ENCODE assay signal across 18 cellular contexts in genomic region chr4:122692641-122693520, GRCh38. TPM values are rescaled to one million over a fixed set of nuclear protein-coding genes. Genes with fewer than 3 reads are reported as not detected.
A peak's percentile ranks its signal among the peaks of the same experiment; 100 is the strongest.
DNase-seq lines count a peak whose midpoint lies in the region; FAIRE-seq and TF ChIP-seq lines count a peak whose summit lies in the region.
"Had no signal": no experiment of that assay in that cellular context is flagged by ENCODE, and none has a peak within 500 bp of the region (broad histone marks: within the 10 kb centered on the region; RNA-seq: fewer than 3 reads in every experiment).

No MANE protein-coding gene starts in this region.

- no peak overlapping the region for H3K56ac ChIP-seq in mesendoderm (ENCODE audit: low read length)

- no peak for TF ChIP-seq EP300 in SK-N-SH (IDR thresholded peaks at IDR 0.05; ENCODE audit: borderline replicate concordance in 1 of 2, low read depth in 1 of 2, low read length in 1 of 2)

- no peak overlapping the region for H3K23ac ChIP-seq in mesendoderm (ENCODE audit: low read length)

- H3K27ac Mint-ChIP-seq in activated CD4-positive, alpha-beta T cell treated with anti-CD3 and anti-CD28 coated beads, Interleukin-2, amount 10 ng/mL, durations not matched to agents 24 days and 14 days: peak overlapping the region; percentile 6
- H3K27ac Mint-ChIP-seq: CD14-positive monocyte had no signal

- TF ChIP-seq CTCF in SK-N-SH (IDR thresholded peaks at IDR 0.05): no peak
- no peak for TF ChIP-seq CTCF in bronchial epithelial cell (IDR thresholded peaks at IDR 0.05; ENCODE audit: insufficient read depth, low read length, severe bottlenecking)
- TF ChIP-seq CTCF in smooth muscle cell (IDR thresholded peaks at IDR 0.05; ENCODE audit: borderline replicate concordance, insufficient read depth, poor library complexity, severe bottlenecking): no peak

- H3K79me1 ChIP-seq in mesendoderm (ENCODE audit: low read length): no peaks in the 10 kb centered on the region

- no peak overlapping the region for H3K4ac ChIP-seq in mesendoderm (ENCODE audit: low read depth, low read length)

- H3K18ac ChIP-seq in mesendoderm (ENCODE audit: low read length): no peak overlapping the region

- H3K4me1 ChIP-seq in SK-N-SH (ENCODE audit: control insufficient read depth in 1 of 2, insufficient read depth in 2 of 2, low read depth in 1 of 2, low read length in 1 of 2) (peaks cover 0 to 16% of the 10 kb centered on the region in 2 experiments; a peak in 1 of 4 replicates), smooth muscle cell (ENCODE audit: low read depth) (peaks cover 8% of the 10 kb centered on the region), mesendoderm (ENCODE audit: control insufficient read depth, low read depth, low read length) (no peaks in the 10 kb centered on the region)
- H3K4me1 ChIP-seq: A549 had no signal

- H3K4me2 ChIP-seq in SK-N-SH (no peak overlapping the region), smooth muscle cell (no peak overlapping the region), mesendoderm (ENCODE audit: low read length) (no peak overlapping the region)
- H3K4me2 ChIP-seq: A549 had no signal

- peak overlapping the region in 1 of 2 experiments; percentile 41; a peak in 2 of 4 replicates for H3K27ac ChIP-seq in SK-N-SH (ENCODE audit: low read depth in 2 of 2, low read length in 1 of 2)
- peak overlapping the region; percentile 0 for H3K27ac ChIP-seq in smooth muscle cell (ENCODE audit: low read depth)
- H3K27ac ChIP-seq in mesendoderm (ENCODE audit: low read depth, low read length): no peak overlapping the region
- H3K27ac ChIP-seq: A549 had no signal

- H3K36me3 Mint-ChIP-seq in activated CD4-positive, alpha-beta T cell treated with anti-CD3 and anti-CD28 coated beads, Interleukin-2, amount 10 ng/mL, durations not matched to agents 24 days and 14 days (ENCODE audit: low read depth): peaks cover 5% of the 10 kb centered on the region
- H3K36me3 Mint-ChIP-seq: CD14-positive monocyte had no signal

- no peak overlapping the region for H4K5ac ChIP-seq in mesendoderm (ENCODE audit: low read length)

- H3K27me3 ChIP-seq in SK-N-SH (ENCODE audit: insufficient read depth) (no peaks in the 10 kb centered on the region), bronchial epithelial cell (ENCODE audit: control insufficient read depth, insufficient read depth, low read length) (no peaks in the 10 kb centered on the region), smooth muscle cell (ENCODE audit: low read depth) (no peaks in the 10 kb centered on the region), mesendoderm (ENCODE audit: insufficient read depth, low read length, poor library complexity) (no peaks in the 10 kb centered on the region)

- CTCF ChIA-PET in SK-N-SH (lab: Yijun Ruan, JAX): interaction anchor here (0.6 kb wide), 1 partner anchor 106 kb away, joined by 3 read pairs; no protein-coding TSS in a partner anchor

- peaks cover 13% of the 10 kb centered on the region for H3K9me3 Mint-ChIP-seq in activated CD4-positive, alpha-beta T cell treated with anti-CD3 and anti-CD28 coated beads, Interleukin-2, amount 10 ng/mL, durations not matched to agents 24 days and 14 days

- no peaks in the 10 kb centered on the region for H3K79me2 ChIP-seq in SK-N-SH (ENCODE audit: insufficient read depth)
- H3K79me2 ChIP-seq in smooth muscle cell (ENCODE audit: low read depth): no peaks in the 10 kb centered on the region
- H3K79me2 ChIP-seq in mesendoderm (ENCODE audit: control insufficient read depth, insufficient read depth, low read length): no peaks in the 10 kb centered on the region

- H3F3A ChIP-seq in SK-N-SH (replicated peaks; ENCODE audit: insufficient read depth) (peaks cover 6% of the 10 kb centered on the region), smooth muscle cell (ENCODE audit: low read depth) (no peaks in the 10 kb centered on the region)

- H4K8ac ChIP-seq in mesendoderm (ENCODE audit: low read depth, low read length): no peak overlapping the region

- no peaks in the 10 kb centered on the region for H3K27me3 Mint-ChIP-seq in activated CD4-positive, alpha-beta T cell treated with anti-CD3 and anti-CD28 coated beads, Interleukin-2, amount 10 ng/mL, durations not matched to agents 24 days and 14 days

- H2BK15ac ChIP-seq in mesendoderm (replicated peaks; ENCODE audit: low read depth): no peak overlapping the region

- no peak overlapping the region for H2BK120ac ChIP-seq in mesendoderm (ENCODE audit: low read depth, low read length)

- peaks cover 49% of the 10 kb centered on the region for H3K4me1 Mint-ChIP-seq in activated CD4-positive, alpha-beta T cell treated with anti-CD3 and anti-CD28 coated beads, Interleukin-2, amount 10 ng/mL, durations not matched to agents 24 days and 14 days
- H3K4me1 Mint-ChIP-seq: CD14-positive monocyte had no signal

- H2AFZ ChIP-seq in SK-N-SH (ENCODE audit: low read depth): peak overlapping the region; percentile 56; the same call in 1 of the 2 replicates
- H2AFZ ChIP-seq in smooth muscle cell (ENCODE audit: low read depth): no peak overlapping the region

- POLR2A ChIA-PET in SK-N-SH (lab: Yijun Ruan, JAX): no interaction called here

- no peak overlapping the region for H3K4me3 ChIP-seq in SK-N-SH (ENCODE audit: low read depth in 2 of 2, low read length in 1 of 2)
- no peak overlapping the region for H3K4me3 ChIP-seq in bronchial epithelial cell (ENCODE audit: low read depth, low read length)
- H3K4me3 ChIP-seq in smooth muscle cell: no peak overlapping the region
- no peak overlapping the region for H3K4me3 ChIP-seq in mesendoderm (ENCODE audit: low read length)
- H3K4me3 ChIP-seq: A549 had no signal

- TF ChIP-seq RAD21 in SK-N-SH (IDR thresholded peaks at IDR 0.05; ENCODE audit: low read length): no peak

- WGBS in SK-N-SH (ENCODE audit: low lambda C conversion rate): 27% methylated on average over 3 of the region's 3 CpGs
- 52% methylated on average over 3 of the region's 3 CpGs for WGBS in smooth muscle cell (ENCODE audit: low lambda C conversion rate)
- WGBS in mesendoderm (ENCODE audit: extremely low coverage, insufficient coverage, low lambda C conversion rate): no CpG with 5 or more reads among the region's 3 CpGs

- intact Hi-C loops in activated CD4-positive, alpha-beta T cell treated with anti-CD3 and anti-CD28 coated beads, Interleukin-2, amount 10 ng/mL, durations not matched to agents 24 days and 14 days (cut with micrococcal nuclease): no loop called here

- no peaks in the 10 kb centered on the region for H3K9me2 ChIP-seq in SK-N-SH

- H3K4me3 Mint-ChIP-seq in activated CD4-positive, alpha-beta T cell treated with anti-CD3 and anti-CD28 coated beads, Interleukin-2, amount 10 ng/mL, durations not matched to agents 24 days and 14 days: no peak overlapping the region
- H3K4me3 Mint-ChIP-seq: CD14-positive monocyte had no signal

- H3K36me3 ChIP-seq in SK-N-SH (replicated peaks in 1 of 2; ENCODE audit: control insufficient read depth in 1 of 2, insufficient read depth in 2 of 2, low read length in 1 of 2): no peaks in the 10 kb centered on the region
- H3K36me3 ChIP-seq in bronchial epithelial cell (ENCODE audit: control insufficient read depth, insufficient read depth, low read length): no peaks in the 10 kb centered on the region
- H3K36me3 ChIP-seq in smooth muscle cell (ENCODE audit: low read depth): no peaks in the 10 kb centered on the region
- H3K36me3 ChIP-seq in mesendoderm (ENCODE audit: control insufficient read depth, insufficient read depth, low read length): no peaks in the 10 kb centered on the region

- H2BK5ac ChIP-seq in mesendoderm (ENCODE audit: low read length): no peak overlapping the region

- no peak for DNase-seq in activated CD4-positive, alpha-beta T cell treated with anti-CD3 and anti-CD28 coated beads, Interleukin-2, amount 10 ng/mL, durations not matched to agents 24 days and 14 days
- DNase-seq in activated CD4-positive, alpha-beta T cell treated with anti-CD3 and anti-CD28 coated beads for 1 hour: no peak
- DNase-seq in SK-N-SH (no peak), bronchial epithelial cell (ENCODE audit: low read depth) (peak; percentile 12), smooth muscle cell (lab: John Stamatoyannopoulos, UW; ENCODE audit: unreplicated experiment) (no peak), mesendoderm (no peak), NCI-H526 treated with DMSO at 0.1 percent for 48 hours (lab: John Stamatoyannopoulos, UW) (no peak), kidney glomerular epithelial cell (lab: John Stamatoyannopoulos, UW) (no peak)
- DNase-seq: Caco-2; DMS53; Karpas-422; NCI-H1436; NCI-H2081; NCI-H524; NK-92 treated with Interleukin-12 subunit alpha and Interleukin-12 subunit beta, amount 100 ng/mL, for 24 hours had no signal

- H4K20me1 ChIP-seq in SK-N-SH (ENCODE audit: insufficient read depth): no peaks in the 10 kb centered on the region
- no peaks in the 10 kb centered on the region for H4K20me1 ChIP-seq in smooth muscle cell (ENCODE audit: low read depth)

- no peak overlapping the region for H2AK5ac ChIP-seq in mesendoderm (ENCODE audit: low read length)

- no peak for FAIRE-seq in bronchial epithelial cell (lab: Jason Lieb, UNC)
- FAIRE-seq: A549, GM12891 had no signal

- H3K9me3 ChIP-seq in SK-N-SH (no peaks in the 10 kb centered on the region), smooth muscle cell (replicated peaks; ENCODE audit: low read depth) (no peaks in the 10 kb centered on the region)
- H3K9me3 ChIP-seq: A549, Caco-2 had no signal

- H3K9ac ChIP-seq in SK-N-SH: no peak overlapping the region; the same call in 1 of the 2 replicates
- no peak overlapping the region for H3K9ac ChIP-seq in smooth muscle cell (ENCODE audit: low read depth)
- H3K9ac ChIP-seq in mesendoderm (ENCODE audit: low read length): no peak overlapping the region

TF ChIP-seq in SK-N-SH, 30 proteins besides CTCF, POLR2A, EP300 and RAD21 (continues in another document):
- TF ChIP-seq TEAD4 (IDR thresholded peaks at IDR 0.05; ENCODE audit: borderline replicate concordance, insufficient read depth): 0 out of 2 replicates have a peak, but pooled peaks have one; percentile 38
- TF ChIP-seq, protein P1, sequence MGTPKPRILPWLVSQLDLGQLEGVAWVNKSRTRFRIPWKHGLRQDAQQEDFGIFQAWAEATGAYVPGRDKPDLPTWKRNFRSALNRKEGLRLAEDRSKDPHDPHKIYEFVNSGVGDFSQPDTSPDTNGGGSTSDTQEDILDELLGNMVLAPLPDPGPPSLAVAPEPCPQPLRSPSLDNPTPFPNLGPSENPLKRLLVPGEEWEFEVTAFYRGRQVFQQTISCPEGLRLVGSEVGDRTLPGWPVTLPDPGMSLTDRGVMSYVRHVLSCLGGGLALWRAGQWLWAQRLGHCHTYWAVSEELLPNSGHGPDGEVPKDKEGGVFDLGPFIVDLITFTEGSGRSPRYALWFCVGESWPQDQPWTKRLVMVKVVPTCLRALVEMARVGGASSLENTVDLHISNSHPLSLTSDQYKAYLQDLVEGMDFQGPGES (IDR thresholded peaks at IDR 0.05; ENCODE audit: low read depth, low read length): no peak

RNA-seq across cellular contexts. Expression of gene BBS12, which starts 39.6 kb away (rescaled TPM):
- total RNA-seq in activated CD4-positive, alpha-beta T cell treated with anti-CD3 and anti-CD28 coated beads, Interleukin-2, amount 10 ng/mL, durations not matched to agents 24 days and 14 days: 3.8 and 4.7 TPM in 2 replicates
- polyA plus RNA-seq in SK-N-SH (2012; rRNA removed) (1.5 and 2.1 TPM in 2 replicates), smooth muscle cell (2.7 and 3.7 TPM in 2 replicates)
- polyA plus RNA-seq in SK-N-SH (2012; cell fraction: cytosol; rRNA removed): 2.4 and 2.6 TPM in 2 replicates
- polyA plus RNA-seq in SK-N-SH (2012; cell fraction: nucleus; rRNA removed): 0.62 and 1.2 TPM in 2 replicates
- total RNA-seq in bronchial epithelial cell (4.5 and 6.8 TPM in 2 replicates), smooth muscle cell (3.0 and 3.6 TPM in 2 replicates)
- polyA plus RNA-seq in mesendoderm (2013, experiment 1 of 2): 1.2 TPM
- 1.1 TPM for polyA plus RNA-seq in mesendoderm (2013, experiment 2 of 2)
